In the genomic region with DNA sequence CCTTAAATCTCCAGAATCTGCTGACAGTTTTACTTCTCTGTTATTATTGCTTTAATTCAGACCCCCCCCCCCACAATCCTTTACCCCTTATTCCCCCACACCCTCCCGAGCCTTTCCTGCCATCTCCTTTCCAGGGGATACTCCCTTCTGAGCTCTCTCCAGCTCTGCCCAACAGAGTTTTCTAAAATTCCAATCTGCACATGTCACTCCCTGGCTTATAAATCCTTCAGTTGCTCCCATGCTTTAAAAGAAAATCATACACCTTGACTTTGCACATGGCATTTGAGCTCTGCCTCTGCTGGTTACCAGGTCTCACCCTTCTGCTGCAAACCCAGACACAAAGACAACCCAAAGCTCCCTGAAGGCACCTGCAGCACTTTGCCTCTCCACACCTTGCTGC, we compare ENCODE assay signal across 18 cellular contexts. TPM values are rescaled to one million over a fixed set of nuclear protein-coding genes. Genes with fewer than 3 reads are reported as not detected.
"Had no signal": no experiment of that assay in that cellular context is flagged by ENCODE, and none has a peak within 500 bp of the region (broad histone marks: within the 10 kb centered on the region; RNA-seq: fewer than 3 reads in every experiment).

No MANE protein-coding gene starts in this region.

- H3K27me3 ChIP-seq: esophagus muscularis mucosa, pancreas had no signal

- H3K27ac Mint-ChIP-seq: activated CD4-positive, alpha-beta memory T cell treated with anti-CD3 and anti-CD28 coated beads, Interleukin-2, amount 10 ng/mL, durations not matched to agents 7 days and 5 days; activated naive CD4-positive, alpha-beta T cell treated with anti-CD3 and anti-CD28 coated beads, Interleukin-2, amount 50 U/mL, for 24 hours had no signal

- H3K27me3 Mint-ChIP-seq: activated naive CD4-positive, alpha-beta T cell treated with anti-CD3 and anti-CD28 coated beads, Interleukin-2, amount 50 U/mL, for 24 hours had no signal

- H3K4me1 ChIP-seq: pancreas had no signal

- H3K9me3 ChIP-seq: esophagus muscularis mucosa, pancreas, thoracic aorta had no signal

- H3K9me3 Mint-ChIP-seq: activated naive CD4-positive, alpha-beta T cell treated with anti-CD3 and anti-CD28 coated beads, Interleukin-2, amount 50 U/mL, for 24 hours; activated T-cell treated with anti-CD3 and anti-CD28 coated beads, Interleukin-2, amount 50 U/mL, for 4 hours had no signal

- DNase-seq: activated CD4-positive, alpha-beta memory T cell treated with anti-CD3 and anti-CD28 coated beads, Interleukin-2, amount 10 ng/mL, durations not matched to agents 7 days and 5 days; activated effector memory CD4-positive, alpha-beta T cell treated with Interleukin-2 at 50 U/mL for 16 hours; activated T-cell treated with anti-CD3 and anti-CD28 coated beads, Interleukin-2, amount 50 U/mL, for 4 hours; amniotic stem cell; cortex of kidney; effector CD4-positive, alpha-beta T cell; glutamatergic neuron; stimulated activated CD4-positive, alpha-beta T cell treated with anti-CD3 and anti-CD28 coated beads, Interleukin-1b, Interleukin-23, amount 100 ng/mL, for 48 hours; SW 1271 had no signal

- H3K4me3 Mint-ChIP-seq: activated CD4-positive, alpha-beta memory T cell treated with anti-CD3 and anti-CD28 coated beads, Interleukin-2, amount 10 ng/mL, durations not matched to agents 7 days and 5 days; activated naive CD4-positive, alpha-beta T cell treated with anti-CD3 and anti-CD28 coated beads, Interleukin-2, amount 50 U/mL, for 24 hours; activated T-cell treated with anti-CD3 and anti-CD28 coated beads, Interleukin-2, amount 50 U/mL, for 4 hours; brain; naive thymus-derived CD4-positive, alpha-beta T cell had no signal

- H3K4me3 ChIP-seq: esophagus muscularis mucosa, pancreas, thoracic aorta had no signal

- H3K27ac ChIP-seq: esophagus muscularis mucosa, pancreas, thoracic aorta had no signal

- H3K36me3 ChIP-seq: esophagus muscularis mucosa, pancreas, thoracic aorta had no signal

- ATAC-seq: activated T-cell treated with anti-CD3 and anti-CD28 coated beads, Interleukin-2, amount 50 U/mL, for 4 hours; left colon; naive thymus-derived CD4-positive, alpha-beta T cell; pancreas had no signal

- H3K36me3 Mint-ChIP-seq: activated naive CD4-positive, alpha-beta T cell treated with anti-CD3 and anti-CD28 coated beads, Interleukin-2, amount 50 U/mL, for 24 hours; brain had no signal

RNA-seq across cellular contexts. Expression of a gene that starts 11.7 kb away (rescaled TPM):
- total RNA-seq: activated CD4-positive, alpha-beta memory T cell treated with anti-CD3 and anti-CD28 coated beads, Interleukin-2, amount 10 ng/mL, durations not matched to agents 7 days and 5 days; activated T-cell treated with anti-CD3 and anti-CD28 coated beads, Interleukin-2, amount 50 U/mL, for 4 hours; lung microvascular endothelial cell; mononuclear cell; naive thymus-derived CD4-positive, alpha-beta T cell had no signal
- polyA plus RNA-seq: naive thymus-derived CD4-positive, alpha-beta T cell had no signal
